In the genomic region with DNA sequence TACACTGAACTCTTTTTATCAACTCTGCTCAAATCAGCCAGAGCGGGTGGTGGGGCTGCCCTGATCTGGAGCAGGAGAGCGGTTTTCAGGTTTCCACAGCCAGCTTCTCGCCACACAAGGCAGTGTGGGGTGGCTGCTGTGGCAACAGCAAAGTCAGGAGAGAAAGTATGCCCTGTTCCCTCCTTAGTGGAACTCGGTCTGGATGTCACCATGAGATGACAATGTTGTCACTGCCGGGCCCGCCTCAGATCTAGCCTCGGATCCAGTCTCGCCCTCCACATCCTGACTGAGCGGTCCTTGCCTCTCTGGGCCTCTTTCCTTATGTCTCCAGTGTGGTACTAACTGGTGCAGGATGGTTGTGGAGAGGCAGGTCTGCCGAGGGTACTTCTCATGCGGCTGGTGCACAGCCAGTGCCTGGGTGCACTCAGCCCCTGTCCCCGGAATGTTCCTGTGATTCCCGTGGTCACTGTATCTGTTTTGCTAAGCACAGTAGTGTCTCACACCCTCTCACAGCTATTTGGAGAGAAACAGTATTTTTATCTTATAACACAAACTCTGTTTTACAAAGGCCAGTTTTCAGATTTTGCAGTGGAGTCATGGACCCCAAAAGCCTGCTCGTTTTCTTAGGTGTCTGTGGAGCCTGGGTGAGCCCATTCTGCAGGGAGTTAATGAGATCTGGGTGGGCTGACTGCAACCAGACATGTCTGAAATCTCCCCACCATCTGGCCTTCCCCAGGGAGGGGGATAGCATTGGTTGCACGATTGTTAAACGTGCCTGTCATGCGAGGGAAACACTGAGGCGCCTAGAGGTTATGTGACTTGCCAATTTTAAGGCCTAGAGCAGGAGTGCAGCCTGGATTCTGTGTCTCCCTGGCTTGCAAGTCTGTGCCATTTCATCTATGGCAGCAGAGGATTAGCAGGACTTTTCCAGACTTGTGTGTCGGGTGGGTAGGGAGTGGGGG, we compare ENCODE assay signal across 1 cellular context.
TF ChIP-seq lines count a peak whose summit lies in the region.

No MANE protein-coding gene starts in this region.

TF ChIP-seq in SK-N-SH treated with all-trans-retinoic acid at 6 μM for 48 hours, 23 proteins besides CTCF, POLR2A, EP300 and RAD21 (continued from another document):
- TF ChIP-seq, protein P1, sequence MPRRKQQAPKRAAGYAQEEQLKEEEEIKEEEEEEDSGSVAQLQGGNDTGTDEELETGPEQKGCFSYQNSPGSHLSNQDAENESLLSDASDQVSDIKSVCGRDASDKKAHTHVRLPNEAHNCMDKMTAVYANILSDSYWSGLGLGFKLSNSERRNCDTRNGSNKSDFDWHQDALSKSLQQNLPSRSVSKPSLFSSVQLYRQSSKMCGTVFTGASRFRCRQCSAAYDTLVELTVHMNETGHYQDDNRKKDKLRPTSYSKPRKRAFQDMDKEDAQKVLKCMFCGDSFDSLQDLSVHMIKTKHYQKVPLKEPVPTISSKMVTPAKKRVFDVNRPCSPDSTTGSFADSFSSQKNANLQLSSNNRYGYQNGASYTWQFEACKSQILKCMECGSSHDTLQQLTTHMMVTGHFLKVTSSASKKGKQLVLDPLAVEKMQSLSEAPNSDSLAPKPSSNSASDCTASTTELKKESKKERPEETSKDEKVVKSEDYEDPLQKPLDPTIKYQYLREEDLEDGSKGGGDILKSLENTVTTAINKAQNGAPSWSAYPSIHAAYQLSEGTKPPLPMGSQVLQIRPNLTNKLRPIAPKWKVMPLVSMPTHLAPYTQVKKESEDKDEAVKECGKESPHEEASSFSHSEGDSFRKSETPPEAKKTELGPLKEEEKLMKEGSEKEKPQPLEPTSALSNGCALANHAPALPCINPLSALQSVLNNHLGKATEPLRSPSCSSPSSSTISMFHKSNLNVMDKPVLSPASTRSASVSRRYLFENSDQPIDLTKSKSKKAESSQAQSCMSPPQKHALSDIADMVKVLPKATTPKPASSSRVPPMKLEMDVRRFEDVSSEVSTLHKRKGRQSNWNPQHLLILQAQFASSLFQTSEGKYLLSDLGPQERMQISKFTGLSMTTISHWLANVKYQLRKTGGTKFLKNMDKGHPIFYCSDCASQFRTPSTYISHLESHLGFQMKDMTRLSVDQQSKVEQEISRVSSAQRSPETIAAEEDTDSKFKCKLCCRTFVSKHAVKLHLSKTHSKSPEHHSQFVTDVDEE (CRISPR knock-in tag; IDR thresholded peaks at IDR 0.05) = no peak
- TF ChIP-seq ZNF8 (CRISPR knock-in tag; IDR thresholded peaks at IDR 0.05) (no peak), TCF4 (CRISPR knock-in tag; IDR thresholded peaks at IDR 0.05; ENCODE audit: borderline replicate concordance) (no peak), TOX (CRISPR knock-in tag; IDR thresholded peaks at IDR 0.05; ENCODE audit: borderline replicate concordance) (no peak)
TF ChIP-seq in SK-N-SH treated with all-trans-retinoic acid at 6 μM for 48 hours: peak in this region for 0.
